In genomic region chr21:33262921-33263320, GRCh38 we compare ENCODE assay signal across 26 cellular contexts.
"Had no signal": no experiment of that assay in that cellular context is flagged by ENCODE, and none has a peak within 500 bp of the region (broad histone marks: within the 10 kb centered on the region; RNA-seq: fewer than 3 reads in every experiment).

No MANE protein-coding gene starts in this region.

- ATAC-seq: activated naive CD8-positive, alpha-beta T cell treated with anti-CD3 and anti-CD28 coated beads, Interleukin-2, amount 50 U/mL, for 24 hours; foreskin keratinocyte; heart left ventricle had no signal

- H3K4me3 Mint-ChIP-seq: activated naive CD4-positive, alpha-beta T cell treated with anti-CD3 and anti-CD28 coated beads, Interleukin-2, amount 10 ng/mL, durations not matched to agents 7 days and 5 days; activated naive CD8-positive, alpha-beta T cell treated with anti-CD3 and anti-CD28 coated beads, Interleukin-2, amount 50 U/mL, for 24 hours; nephron progenitor cell had no signal

- H3K9me3 ChIP-seq: breast epithelium, right atrium auricular region, SK-N-SH, testis, transverse colon, vagina had no signal

- H3K4me3 ChIP-seq: breast epithelium, esophagus muscularis mucosa, heart left ventricle, right atrium auricular region, spleen, testis, transverse colon, vagina had no signal

- H3K36me3 ChIP-seq: breast epithelium, transverse colon had no signal

- H3K27me3 Mint-ChIP-seq: activated naive CD4-positive, alpha-beta T cell treated with anti-CD3 and anti-CD28 coated beads, Interleukin-2, amount 10 ng/mL, durations not matched to agents 7 days and 5 days; activated naive CD8-positive, alpha-beta T cell treated with anti-CD3 and anti-CD28 coated beads, Interleukin-2, amount 50 U/mL, for 24 hours had no signal

- H3K27ac Mint-ChIP-seq: activated naive CD8-positive, alpha-beta T cell treated with anti-CD3 and anti-CD28 coated beads, Interleukin-2, amount 50 U/mL, for 24 hours; nephron progenitor cell had no signal

- H3K9me3 Mint-ChIP-seq: activated naive CD4-positive, alpha-beta T cell treated with anti-CD3 and anti-CD28 coated beads, Interleukin-2, amount 10 ng/mL, durations not matched to agents 7 days and 5 days; activated naive CD8-positive, alpha-beta T cell treated with anti-CD3 and anti-CD28 coated beads, Interleukin-2, amount 50 U/mL, for 24 hours; nephron progenitor cell had no signal

- H3K27ac ChIP-seq: breast epithelium, esophagus muscularis mucosa, foreskin keratinocyte, right atrium auricular region, testis, transverse colon, vagina had no signal

- H3K4me1 ChIP-seq: breast epithelium, testis had no signal

- DNase-seq: activated CD4-positive, alpha-beta T cell treated with anti-CD3 and anti-CD28 coated beads for 4 hours; activated CD4-positive, alpha-beta T cell treated with anti-CD3 and anti-CD28 coated beads, Interleukin-2, amount 50 U/mL, for 4 hours; activated CD4-positive, CD25-positive, alpha-beta regulatory T cell; activated gamma-delta T cell; activated naive CD4-positive, alpha-beta T cell treated with anti-CD3 and anti-CD28 coated beads, Interleukin-2, amount 10 ng/mL, durations not matched to agents 7 days and 5 days; activated naive CD8-positive, alpha-beta T cell treated with anti-CD3 and anti-CD28 coated beads, Interleukin-2, amount 50 U/mL, for 24 hours; activated T-cell treated with anti-CD3 and anti-CD28 coated beads for 4 hours; amygdala; central memory CD4-positive, alpha-beta T cell; foreskin keratinocyte; heart left ventricle; hypothalamus; mesenchymal stem cell; nephron progenitor cell; occipital lobe; SK-N-SH; spleen; stimulated activated naive CD4-positive, alpha-beta T cell treated with Interleukin-2 at 50 U/mL for 16 hours; SW 1271; T-helper 2 cell; testis; transverse colon had no signal

- H3K27me3 ChIP-seq: breast epithelium, esophagus muscularis mucosa, foreskin keratinocyte, heart left ventricle, right atrium auricular region, spleen, testis, transverse colon, vagina had no signal
